Comparison of ENCODE assay signal across 11 cellular contexts in the genomic region with DNA sequence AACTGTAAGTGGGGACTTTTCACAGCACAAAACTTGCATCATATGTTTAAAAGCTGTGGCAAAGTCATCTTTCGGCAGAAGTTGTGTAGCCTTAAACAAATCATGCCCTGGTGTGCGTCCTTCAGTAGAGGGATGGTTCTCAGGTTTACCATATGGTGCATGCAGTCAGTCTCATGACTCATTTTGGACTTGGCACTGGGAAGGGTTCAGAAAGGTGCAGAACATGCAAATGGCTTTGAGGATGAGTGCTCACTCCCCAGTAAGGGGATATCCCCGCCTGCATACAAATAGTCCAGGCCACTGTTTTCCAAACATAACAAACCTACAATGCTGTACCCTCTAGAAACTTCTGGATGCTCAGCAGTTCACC.
A peak's percentile ranks its signal among the peaks of the same experiment; 100 is the strongest.
DNase-seq lines count a peak whose midpoint lies in the region; ATAC-seq and TF ChIP-seq lines count a peak whose summit lies in the region.
"Had no signal": no experiment of that assay in that cellular context is flagged by ENCODE, and none has a peak within 500 bp of the region (broad histone marks: within the 10 kb centered on the region; RNA-seq: fewer than 3 reads in every experiment).

No MANE protein-coding gene starts in this region.

- no peaks in the 10 kb centered on the region for H4K20me1 ChIP-seq in PC-3 (ENCODE audit: low read length)

- peak; percentile 88 for ATAC-seq in GM18498 (IDR thresholded peaks at IDR 0.05; ENCODE audit: unreplicated experiment)
- peak; percentile 93 for ATAC-seq in GM19463 (IDR thresholded peaks at IDR 0.05; ENCODE audit: unreplicated experiment)
- peak; percentile 90 for ATAC-seq in HG02938 (IDR thresholded peaks at IDR 0.05; ENCODE audit: unreplicated experiment)
- no peak for ATAC-seq in PC-3

- BruUV-seq in PC-3 (replicated peaks; lab: Mats Ljungman, UMichigan): no TSS peak

- POLR2A ChIA-PET in PC-3 (lab: Charles Lee; ENCODE audit: unreplicated experiment) (no interaction called here), HEK293T (lab: Yijun Ruan, JAX) (no interaction called here)

- no peaks in the 10 kb centered on the region for H3K36me3 ChIP-seq in PC-3 (ENCODE audit: low read depth, low read length)

- H3K9ac ChIP-seq in PC-3 (ENCODE audit: low read length): no peak overlapping the region

- H2AFZ ChIP-seq in PC-3 (ENCODE audit: low read length): no peak overlapping the region

- H3F3A ChIP-seq in PC-3 (ENCODE audit: low read length, unreplicated experiment): no peaks in the 10 kb centered on the region

- no peaks in the 10 kb centered on the region for H3K27me3 ChIP-seq in PC-3 (ENCODE audit: low read length)

- DNase-seq in HT1080 (ENCODE audit: low read depth) (peak; percentile 13), PC-3 (no peak), mesenteric fat pad (ENCODE audit: low spot score) (no peak), HEK293T (ENCODE audit: extremely low spot score) (no peak)
- no peak for DNase-seq in effector CD4-positive, alpha-beta T cell
- DNase-seq: aorta, NCI-H510A treated with DMSO at 0.1 percent for 48 hours had no signal

- no peak overlapping the region for H3K4me3 ChIP-seq in PC-3 (ENCODE audit: low read length)

- intact Hi-C loops in PC-3 (cut with micrococcal nuclease): no loop called here

- TF ChIP-seq CTCF in PC-3 (conservative IDR thresholded peaks at IDR 0.05; ENCODE audit: low read depth, low read length): no peak

- CTCF ChIA-PET in PC-3 (lab: Charles Lee) (no interaction called here), HEK293T (lab: Yijun Ruan, JAX) (interaction anchor here (0.8 kb wide), 1 partner anchor 343 kb away, joined by 3 read pairs; no protein-coding TSS in a partner anchor)

- H3K4me1 ChIP-seq in PC-3 (ENCODE audit: insufficient read depth, low read length): no peaks in the 10 kb centered on the region

- no peaks in the 10 kb centered on the region for H3K9me3 ChIP-seq in PC-3 (ENCODE audit: low read length)

- no peak overlapping the region for H3K27ac ChIP-seq in PC-3 (ENCODE audit: low read length)
- H3K27ac ChIP-seq: epithelial cell of prostate had no signal

- H3K79me2 ChIP-seq in PC-3 (ENCODE audit: low read length): no peaks in the 10 kb centered on the region

- no peak overlapping the region for H3K4me2 ChIP-seq in PC-3 (ENCODE audit: low read length)

- H3K9me2 ChIP-seq in PC-3 (replicated peaks; ENCODE audit: low read length): no peaks in the 10 kb centered on the region

TF ChIP-seq in HEK293T, 16 proteins besides CTCF, POLR2A, EP300 and RAD21:
- TF ChIP-seq CTBP1 (IDR thresholded peaks at IDR 0.05; ENCODE audit: borderline replicate concordance) (no peak), ELF4 (IDR thresholded peaks at IDR 0.05) (no peak), ARNT (IDR thresholded peaks at IDR 0.05) (no peak), BHLHE40 (IDR thresholded peaks at IDR 0.05; ENCODE audit: borderline replicate concordance) (no peak), SUZ12 (IDR thresholded peaks at IDR 0.05) (no peak), FOXA1 (IDR thresholded peaks at IDR 0.05) (no peak), TARDBP (IDR thresholded peaks at IDR 0.05) (no peak), PKNOX1 (IDR thresholded peaks at IDR 0.05) (no peak), L3MBTL2 (conservative IDR thresholded peaks at IDR 0.05) (no peak), SP1 (IDR thresholded peaks at IDR 0.05) (no peak), LEF1 (IDR thresholded peaks at IDR 0.05; ENCODE audit: borderline replicate concordance) (no peak), ZNF384 (IDR thresholded peaks at IDR 0.05) (no peak), HDGF (IDR thresholded peaks at IDR 0.05; ENCODE audit: borderline replicate concordance) (no peak), FOXK2 (IDR thresholded peaks at IDR 0.05) (no peak), FOXM1 (IDR thresholded peaks at IDR 0.05; ENCODE audit: borderline replicate concordance) (no peak)
